23 cellular contexts compared by ENCODE assay signal in genomic region chr21:41438425-41439113, GRCh38. TPM values are rescaled to one million over a fixed set of nuclear protein-coding genes. Genes with fewer than 3 reads are reported as not detected.
DNase-seq lines count a peak whose midpoint lies in the region; ATAC-seq, FAIRE-seq and TF ChIP-seq lines count a peak whose summit lies in the region.
"Had no signal": no experiment of that assay in that cellular context is flagged by ENCODE, and none has a peak within 500 bp of the region (broad histone marks: within the 10 kb centered on the region; RNA-seq: fewer than 3 reads in every experiment).

No MANE protein-coding gene starts in this region.

- no peaks in the 10 kb centered on the region for H3K9me3 ChIP-seq in CD4-positive, alpha-beta T cell (ENCODE audit: control insufficient read depth, low read length)
- H3K9me3 ChIP-seq in astrocyte (ENCODE audit: insufficient read depth, low read depth, low read length) = no peaks in the 10 kb centered on the region
- H3K9me3 ChIP-seq: A549, Peyer's patch, SJCRH30 had no signal

- no peaks in the 10 kb centered on the region for H3K79me2 ChIP-seq in astrocyte (ENCODE audit: insufficient read depth, low read length)

- no peak overlapping the region for H3K27ac ChIP-seq in CD4-positive, alpha-beta T cell (ENCODE audit: low read depth, low read length)
- no peak overlapping the region for H3K27ac ChIP-seq in astrocyte (ENCODE audit: low read depth, low read length)
- H3K27ac ChIP-seq: A549, KMS-11, Peyer's patch, SJCRH30 had no signal

- H4K20me1 ChIP-seq in astrocyte (ENCODE audit: insufficient read depth, low read length) = no peaks in the 10 kb centered on the region

- intact Hi-C loops in CD4-positive, alpha-beta T cell (cut with DNase I, micrococcal nuclease) = no loop called here
- intact Hi-C loops in posterior cingulate gyrus (cut with DNase I) = no loop called here

- H3K4me3 ChIP-seq in astrocyte (ENCODE audit: insufficient read depth, low read depth, low read length) = no peak overlapping the region
- H3K4me3 ChIP-seq: A549, GM23338, HAP-1, Peyer's patch, SJCRH30 had no signal

- no peak overlapping the region for H3K9ac ChIP-seq in astrocyte (ENCODE audit: low read length)
- H3K9ac ChIP-seq: KMS-11 had no signal

- ATAC-seq in CD4-positive, alpha-beta T cell (ENCODE audit: poor library complexity) = no peak
- ATAC-seq: A549, GM23338 had no signal

- POLR2A ChIA-PET in CD4-positive, alpha-beta T cell (lab: Charles Lee) = interaction anchor here (1.6 kb wide), 1 partner anchor 13 kb away, joined by 4 read pairs; the partner anchor contains the start of gene MX1

- H3K36me3 Mint-ChIP-seq in CD4-positive, alpha-beta T cell (ENCODE audit: low read depth) = peaks cover 100% of the 10 kb centered on the region
- peaks cover 39% of the 10 kb centered on the region for H3K36me3 Mint-ChIP-seq in astrocyte (ENCODE audit: low read depth, unreplicated experiment)

- no peak overlapping the region for H3K4me2 ChIP-seq in astrocyte (ENCODE audit: low read length)
- H3K4me2 ChIP-seq: A549, GM23338, KMS-11 had no signal

- no peaks in the 10 kb centered on the region for H3K27me3 ChIP-seq in CD4-positive, alpha-beta T cell (ENCODE audit: control insufficient read depth, insufficient read depth, low read length)
- no peaks in the 10 kb centered on the region for H3K27me3 ChIP-seq in astrocyte (ENCODE audit: insufficient read depth, low read length)
- H3K27me3 ChIP-seq: Peyer's patch had no signal

- peak; percentile 15; the same call in 1 of the 2 replicates for TF ChIP-seq POLR2A in GM12892 (IDR thresholded peaks at IDR 0.05; ENCODE audit: low read depth, low read length)

- no peak for TF ChIP-seq CTCF in CD4-positive, alpha-beta T cell (IDR thresholded peaks at IDR 0.05)
- TF ChIP-seq CTCF in astrocyte (IDR thresholded peaks at IDR 0.05; ENCODE audit: insufficient read depth, low read depth, low read length) = no peak

- H3K27me3 Mint-ChIP-seq in CD4-positive, alpha-beta T cell = no peaks in the 10 kb centered on the region
- H3K27me3 Mint-ChIP-seq in astrocyte (ENCODE audit: low read depth, unreplicated experiment) = no peaks in the 10 kb centered on the region
- H3K27me3 Mint-ChIP-seq: B cell had no signal

- CTCF ChIA-PET in CD4-positive, alpha-beta T cell (lab: Charles Lee) = interaction anchor here (1.1 kb wide), 1 partner anchor 156 kb away, joined by 3 read pairs; no protein-coding TSS in a partner anchor

- no peak overlapping the region for H3K4me3 Mint-ChIP-seq in CD4-positive, alpha-beta T cell
- peak overlapping the region; percentile 46 for H3K4me3 Mint-ChIP-seq in astrocyte (ENCODE audit: unreplicated experiment)
- H3K4me3 Mint-ChIP-seq: B cell, CD14-positive monocyte, GM23338 had no signal

- peak; percentile 32 for DNase-seq in activated CD8-positive, alpha-beta memory T cell treated with anti-CD3 and anti-CD28 coated beads for 24 hours
- no peak for DNase-seq in activated CD8-positive, alpha-beta memory T cell treated with anti-CD3 and anti-CD28 coated beads, Interleukin-2, amount 50 U/mL, for 4 hours
- peak in 1 of 10 experiments; percentile 29 for DNase-seq in CD4-positive, alpha-beta T cell
- DNase-seq in GM12892 (ENCODE audit: insufficient read length) (no peak), astrocyte (ENCODE audit: low read depth) (no peak), NCI-H446 treated with DMSO at 0.1 percent for 48 hours (lab: John Stamatoyannopoulos, UW) (no peak), DMS 273 treated with DMSO at 0.1 percent for 48 hours (lab: John Stamatoyannopoulos, UW) (no peak), posterior cingulate gyrus (no peak)
- DNase-seq: DMS79, NCI-H1105 treated with DMSO at 0.1 percent for 48 hours, NCI-H2029 treated with DMSO at 0.1 percent for 48 hours, NCI-H226, NCI-H524 treated with DMSO at 0.1 percent for 48 hours, NCI-H82, Peyer's patch, SJCRH30 had no signal

- peaks cover 2% of the 10 kb centered on the region for H3K9me3 Mint-ChIP-seq in CD4-positive, alpha-beta T cell
- peaks cover 8% of the 10 kb centered on the region for H3K9me3 Mint-ChIP-seq in astrocyte (ENCODE audit: unreplicated experiment)
- H3K9me3 Mint-ChIP-seq: GM23338 had no signal

- peaks cover 11% of the 10 kb centered on the region for H3K4me1 Mint-ChIP-seq in CD4-positive, alpha-beta T cell (ENCODE audit: low read depth)
- peaks cover 16% of the 10 kb centered on the region for H3K4me1 Mint-ChIP-seq in astrocyte (ENCODE audit: low read depth, unreplicated experiment)
- H3K4me1 Mint-ChIP-seq: B cell, CD14-positive monocyte had no signal

- peak overlapping the region; percentile 42 for H3K27ac Mint-ChIP-seq in CD4-positive, alpha-beta T cell
- H3K27ac Mint-ChIP-seq in astrocyte (ENCODE audit: unreplicated experiment) = no peak overlapping the region
- H3K27ac Mint-ChIP-seq: B cell, GM23338 had no signal

- no peak for FAIRE-seq in GM12892 (lab: Jason Lieb, UNC)
- no peak for FAIRE-seq in astrocyte (lab: Jason Lieb, UNC)
- FAIRE-seq: A549, HTR-8/SVneo had no signal

- no peaks in the 10 kb centered on the region for H3K36me3 ChIP-seq in astrocyte (ENCODE audit: insufficient read depth, low read length)
- H3K36me3 ChIP-seq: HAP-1, SJCRH30 had no signal

- no peaks in the 10 kb centered on the region for H3K4me1 ChIP-seq in astrocyte (ENCODE audit: insufficient read depth, low read length)
- H3K4me1 ChIP-seq: A549, HAP-1, Peyer's patch, SJCRH30 had no signal

- H2AFZ ChIP-seq in astrocyte (ENCODE audit: low read depth, low read length) = no peak overlapping the region
- H2AFZ ChIP-seq: GM23338 had no signal

RNA-seq across cellular contexts. Expression of gene MX1, which starts 12.5 kb away (rescaled TPM):
- 10 to 100 TPM; 82.3 to 86.3 TPM for total RNA-seq in CD4-positive, alpha-beta T cell
- polyA plus RNA-seq in GM12892 (2012; ENCODE audit: missing spikeins) = 130 TPM
- 420 and 434 TPM in 2 replicates for total RNA-seq in astrocyte
- total RNA-seq: SJCRH30 had no signal
